ENCODE assay signal across 1 cellular context in the genomic region with DNA sequence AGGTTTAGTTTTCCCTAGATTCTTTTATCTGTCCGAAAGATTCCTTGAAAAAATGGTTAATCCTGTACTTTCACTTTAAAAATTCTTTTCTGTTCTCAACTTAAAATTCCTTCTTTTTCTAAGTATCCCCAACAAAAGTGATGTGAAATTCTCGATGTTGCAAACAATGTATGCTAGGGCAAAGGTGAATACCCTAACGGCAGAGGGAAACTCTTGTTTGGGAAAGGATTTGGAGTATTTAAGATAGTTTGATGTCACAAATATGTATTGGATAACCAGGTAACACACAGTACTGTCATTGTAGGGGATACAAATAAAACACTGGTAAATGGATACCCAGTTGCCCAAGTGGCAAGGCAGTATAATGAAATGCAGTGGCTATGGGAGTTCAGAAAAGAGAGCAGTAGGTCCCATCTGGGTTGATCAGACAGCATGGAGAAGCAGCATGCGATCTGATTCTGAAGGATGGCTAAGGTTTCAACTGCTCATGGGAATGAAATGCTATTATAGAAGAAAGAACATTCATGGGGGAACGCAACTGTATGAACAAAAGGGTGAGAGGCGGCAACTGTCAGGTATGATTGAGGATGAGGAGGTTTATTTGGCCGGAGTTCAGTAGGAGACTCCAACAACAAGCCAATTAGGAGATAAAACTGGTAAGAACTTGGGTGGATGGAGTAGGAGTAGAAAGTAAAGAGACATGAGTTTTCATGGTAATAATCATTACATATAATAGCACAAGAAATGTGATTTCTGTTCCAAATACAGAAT.
A peak's percentile ranks its signal among the peaks of the same experiment; 100 is the strongest.
TF ChIP-seq lines count a peak whose summit lies in the region.

No MANE protein-coding gene starts in this region.

TF ChIP-seq in K562, 482 proteins besides CTCF, POLR2A, EP300 and RAD21 (continued from another document):
- TF ChIP-seq, protein P1, sequence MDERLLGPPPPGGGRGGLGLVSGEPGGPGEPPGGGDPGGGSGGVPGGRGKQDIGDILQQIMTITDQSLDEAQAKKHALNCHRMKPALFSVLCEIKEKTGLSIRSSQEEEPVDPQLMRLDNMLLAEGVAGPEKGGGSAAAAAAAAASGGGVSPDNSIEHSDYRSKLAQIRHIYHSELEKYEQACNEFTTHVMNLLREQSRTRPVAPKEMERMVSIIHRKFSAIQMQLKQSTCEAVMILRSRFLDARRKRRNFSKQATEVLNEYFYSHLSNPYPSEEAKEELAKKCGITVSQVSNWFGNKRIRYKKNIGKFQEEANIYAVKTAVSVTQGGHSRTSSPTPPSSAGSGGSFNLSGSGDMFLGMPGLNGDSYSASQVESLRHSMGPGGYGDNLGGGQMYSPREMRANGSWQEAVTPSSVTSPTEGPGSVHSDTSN (CRISPR knock-in tag; IDR thresholded peaks at IDR 0.05; ENCODE audit: low read depth), result no peak
- TF ChIP-seq, protein P1 (tag; conservative IDR thresholded peaks at IDR 0.05; ENCODE audit: low read depth), result 0 out of 2 replicates have a peak, but pooled peaks have one; percentile 25
- TF ChIP-seq MEIS2 (IDR thresholded peaks at IDR 0.05; ENCODE audit: partially characterized antibody) (peak; percentile 15), ZNF830 (CRISPR knock-in tag; IDR thresholded peaks at IDR 0.05) (no peak)
